Comparison of ENCODE assay signal across 15 cellular contexts in genomic region chr2:23622466-23622865, GRCh38.
DNase-seq lines count a peak whose midpoint lies in the region; ATAC-seq and TF ChIP-seq lines count a peak whose summit lies in the region.
"Had no signal": no experiment of that assay in that cellular context is flagged by ENCODE, and none has a peak within 500 bp of the region (broad histone marks: within the 10 kb centered on the region; RNA-seq: fewer than 3 reads in every experiment).

No MANE protein-coding gene starts in this region.

- intact Hi-C loops in natural killer cell (cut with micrococcal nuclease): no loop called here

- no peaks in the 10 kb centered on the region for H3K4me1 ChIP-seq in osteoblast (ENCODE audit: insufficient read depth, low read length)
- H3K4me1 ChIP-seq: Caco-2, HAP-1 had no signal

- peaks cover 0 to 4% of the 10 kb centered on the region in 2 donors for H3K27me3 Mint-ChIP-seq in natural killer cell treated with Interleukin-12 subunit alpha and Interleukin-12 subunit beta and Interleukin-15 and Interleukin-18, amount 100 ng/mL, for 72 hours
- H3K27me3 Mint-ChIP-seq in natural killer cell (ENCODE audit: low read depth in 2 of 2): peaks cover 9 to 14% of the 10 kb centered on the region in 2 donors

- H3K4me3 ChIP-seq in osteoblast (ENCODE audit: insufficient read depth, low read length): no peak overlapping the region
- H3K4me3 ChIP-seq: GM12878, HAP-1 had no signal

- no peaks in the 10 kb centered on the region for H4K20me1 ChIP-seq in osteoblast (ENCODE audit: insufficient read depth, low read length)

- no peak for TF ChIP-seq CTCF in natural killer cell (IDR thresholded peaks at IDR 0.05)
- no peak for TF ChIP-seq CTCF in osteoblast (IDR thresholded peaks at IDR 0.05; ENCODE audit: extremely low read depth, low read depth, low read length)

- no peaks in the 10 kb centered on the region for H3K27me3 ChIP-seq in osteoblast (ENCODE audit: insufficient read depth, low read length)

- no peaks in the 10 kb centered on the region for H3K79me2 ChIP-seq in osteoblast (ENCODE audit: insufficient read depth, low read length)

- peak; percentile 29 for DNase-seq in DMS 273 (lab: John Stamatoyannopoulos, UW; ENCODE audit: unreplicated experiment)
- no peak for DNase-seq in DMS 273 treated with DMSO at 0.1 percent for 48 hours (lab: John Stamatoyannopoulos, UW)
- peak; percentile 53 for DNase-seq in natural killer cell treated with Interleukin-12 subunit alpha and Interleukin-12 subunit beta and Interleukin-15 and Interleukin-18, amount 100 ng/mL, for 72 hours (ENCODE audit: low spot score)
- no peak for DNase-seq in natural killer cell
- DNase-seq in osteoblast (ENCODE audit: insufficient read length, low spot score, missing footprints): peak; percentile 32
- DNase-seq in DMS114 treated with DMSO at 0.1 percent for 48 hours (lab: John Stamatoyannopoulos, UW; ENCODE audit: unreplicated experiment): no peak
- no peak for DNase-seq in T1000 (lab: John Stamatoyannopoulos, UW)
- DNase-seq: Caco-2; CD8-positive, alpha-beta memory T cell; DMS79; GOT3 had no signal

- no peaks in the 10 kb centered on the region for H3K36me3 ChIP-seq in osteoblast (ENCODE audit: insufficient read depth, low read length)
- H3K36me3 ChIP-seq: HAP-1 had no signal

- H3K4me1 Mint-ChIP-seq in natural killer cell treated with Interleukin-12 subunit alpha and Interleukin-12 subunit beta and Interleukin-15 and Interleukin-18, amount 100 ng/mL, for 72 hours (ENCODE audit: low read depth in 2 of 2): no peaks in the 10 kb centered on the region
- no peaks in the 10 kb centered on the region for H3K4me1 Mint-ChIP-seq in natural killer cell
- H3K4me1 Mint-ChIP-seq: CD8-positive, alpha-beta memory T cell had no signal

- H2AFZ ChIP-seq in osteoblast (ENCODE audit: low read length): no peak overlapping the region

- no peak overlapping the region for H3K4me3 Mint-ChIP-seq in natural killer cell treated with Interleukin-12 subunit alpha and Interleukin-12 subunit beta and Interleukin-15 and Interleukin-18, amount 100 ng/mL, for 72 hours
- H3K4me3 Mint-ChIP-seq in natural killer cell: no peak overlapping the region
- H3K4me3 Mint-ChIP-seq: CD8-positive, alpha-beta memory T cell had no signal

- no peak overlapping the region for H3K27ac Mint-ChIP-seq in natural killer cell treated with Interleukin-12 subunit alpha and Interleukin-12 subunit beta and Interleukin-15 and Interleukin-18, amount 100 ng/mL, for 72 hours
- no peak overlapping the region for H3K27ac Mint-ChIP-seq in natural killer cell
- H3K27ac Mint-ChIP-seq: CD8-positive, alpha-beta memory T cell had no signal

- peaks cover 9% of the 10 kb centered on the region for H3K9me3 Mint-ChIP-seq in natural killer cell treated with Interleukin-12 subunit alpha and Interleukin-12 subunit beta and Interleukin-15 and Interleukin-18, amount 100 ng/mL, for 72 hours
- peaks cover 0 to 4% of the 10 kb centered on the region in 2 donors for H3K9me3 Mint-ChIP-seq in natural killer cell

- H3K36me3 Mint-ChIP-seq in natural killer cell treated with Interleukin-12 subunit alpha and Interleukin-12 subunit beta and Interleukin-15 and Interleukin-18, amount 100 ng/mL, for 72 hours: no peaks in the 10 kb centered on the region
- H3K36me3 Mint-ChIP-seq in natural killer cell: no peaks in the 10 kb centered on the region
- H3K36me3 Mint-ChIP-seq: CD8-positive, alpha-beta memory T cell had no signal

- no peak for ATAC-seq in natural killer cell treated with Interleukin-12 subunit alpha and Interleukin-12 subunit beta and Interleukin-15 and Interleukin-18, amount 100 ng/mL, for 72 hours
- no peak for ATAC-seq in natural killer cell
- no peak for ATAC-seq in HG02852 (IDR thresholded peaks at IDR 0.05; ENCODE audit: unreplicated experiment)
- ATAC-seq: GM12878 had no signal

- H3K27ac ChIP-seq in osteoblast (ENCODE audit: low read depth, low read length): no peak overlapping the region
- H3K27ac ChIP-seq: 22Rv1 had no signal

- H3K4me2 ChIP-seq in osteoblast (ENCODE audit: insufficient read depth, low read length): no peak overlapping the region

- no peaks in the 10 kb centered on the region for H3K9me3 ChIP-seq in osteoblast (ENCODE audit: low read depth, low read length)

Comparison
In these comparisons a context has a peak if more than half of its experiments do, and no peak if none do; other contexts are left out.
1. DNase-seq: peak in DMS 273 (single experiment), natural killer cell treated with Interleukin-12 subunit alpha and Interleukin-12 subunit beta and Interleukin-15 and Interleukin-18, amount 100 ng/mL, for 72 hours (single experiment) and osteoblast (single experiment); none in DMS 273 treated with DMSO at 0.1 percent for 48 hours (single experiment), natural killer cell (single experiment), DMS114 treated with DMSO at 0.1 percent for 48 hours (single experiment) and T1000 (single experiment).